ENCODE assay signal across 1 cellular context in the genomic region with DNA sequence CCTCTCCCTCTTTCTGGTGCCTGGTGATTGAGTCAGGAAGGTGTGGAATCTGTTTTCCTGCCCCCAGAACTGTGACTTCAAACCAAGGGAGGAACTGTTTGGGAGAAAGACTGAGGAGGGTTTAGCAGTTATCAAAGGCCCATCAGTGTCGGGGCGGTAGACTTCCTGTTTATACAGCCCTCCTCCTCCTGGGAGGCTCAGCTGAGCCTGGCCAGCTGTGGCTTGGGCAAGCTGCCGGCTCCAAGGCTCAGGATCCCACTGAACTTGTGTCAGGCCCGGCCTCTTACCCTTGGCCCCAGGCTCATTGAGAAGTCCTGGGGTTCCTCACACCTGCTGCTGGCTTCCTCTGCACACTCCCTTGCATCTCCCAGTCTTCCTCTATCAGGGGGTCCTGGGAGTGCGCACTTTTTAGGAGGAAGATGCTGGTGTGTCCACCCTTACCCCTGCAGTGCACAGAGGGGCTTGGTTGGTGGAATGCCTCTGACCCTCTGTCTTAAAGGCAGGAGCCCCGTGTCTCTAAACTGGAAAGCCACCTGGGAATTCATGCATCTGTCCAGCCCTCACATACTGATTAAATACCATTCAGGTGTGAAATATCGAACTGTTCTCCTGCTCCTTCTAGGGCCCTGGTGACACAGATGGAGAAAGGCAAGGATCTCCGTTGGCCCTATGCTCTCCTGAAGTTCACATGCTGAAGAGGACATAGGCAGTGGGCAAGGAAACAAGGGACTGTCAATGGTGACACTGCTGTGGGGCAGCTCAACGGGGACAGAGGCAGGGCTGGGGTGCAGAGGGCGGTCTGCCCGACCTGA.
TF ChIP-seq lines count a peak whose summit lies in the region.

No MANE protein-coding gene starts in this region.

TF ChIP-seq in WTC11, 78 proteins besides CTCF, POLR2A, EP300 and RAD21 (continued from another document):
- TF ChIP-seq ATF3 (CRISPR knock-in tag; conservative IDR thresholded peaks at IDR 0.05) (no peak), ATF1 (CRISPR knock-in tag; IDR thresholded peaks at IDR 0.05) (no peak), CREM (CRISPR knock-in tag; IDR thresholded peaks at IDR 0.05) (no peak), NFE2L1 (CRISPR knock-in tag; IDR thresholded peaks at IDR 0.05) (no peak), ZNF219 (CRISPR knock-in tag; IDR thresholded peaks at IDR 0.05; ENCODE audit: borderline replicate concordance) (no peak), IRF2 (CRISPR knock-in tag; IDR thresholded peaks at IDR 0.05; ENCODE audit: borderline replicate concordance, low read depth) (no peak), ZNF396 (CRISPR knock-in tag; IDR thresholded peaks at IDR 0.05; ENCODE audit: borderline replicate concordance) (no peak)
- TF ChIP-seq, protein P1, sequence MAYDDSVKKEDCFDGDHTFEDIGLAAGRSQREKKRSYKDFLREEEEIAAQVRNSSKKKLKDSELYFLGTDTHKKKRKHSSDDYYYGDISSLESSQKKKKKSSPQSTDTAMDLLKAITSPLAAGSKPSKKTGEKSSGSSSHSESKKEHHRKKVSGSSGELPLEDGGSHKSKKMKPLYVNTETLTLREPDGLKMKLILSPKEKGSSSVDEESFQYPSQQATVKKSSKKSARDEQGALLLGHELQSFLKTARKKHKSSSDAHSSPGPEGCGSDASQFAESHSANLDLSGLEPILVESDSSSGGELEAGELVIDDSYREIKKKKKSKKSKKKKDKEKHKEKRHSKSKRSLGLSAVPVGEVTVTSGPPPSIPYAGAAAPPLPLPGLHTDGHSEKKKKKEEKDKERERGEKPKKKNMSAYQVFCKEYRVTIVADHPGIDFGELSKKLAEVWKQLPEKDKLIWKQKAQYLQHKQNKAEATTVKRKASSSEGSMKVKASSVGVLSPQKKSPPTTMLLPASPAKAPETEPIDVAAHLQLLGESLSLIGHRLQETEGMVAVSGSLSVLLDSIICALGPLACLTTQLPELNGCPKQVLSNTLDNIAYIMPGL (CRISPR knock-in tag; IDR thresholded peaks at IDR 0.05): no peak
- TF ChIP-seq, protein P2, sequence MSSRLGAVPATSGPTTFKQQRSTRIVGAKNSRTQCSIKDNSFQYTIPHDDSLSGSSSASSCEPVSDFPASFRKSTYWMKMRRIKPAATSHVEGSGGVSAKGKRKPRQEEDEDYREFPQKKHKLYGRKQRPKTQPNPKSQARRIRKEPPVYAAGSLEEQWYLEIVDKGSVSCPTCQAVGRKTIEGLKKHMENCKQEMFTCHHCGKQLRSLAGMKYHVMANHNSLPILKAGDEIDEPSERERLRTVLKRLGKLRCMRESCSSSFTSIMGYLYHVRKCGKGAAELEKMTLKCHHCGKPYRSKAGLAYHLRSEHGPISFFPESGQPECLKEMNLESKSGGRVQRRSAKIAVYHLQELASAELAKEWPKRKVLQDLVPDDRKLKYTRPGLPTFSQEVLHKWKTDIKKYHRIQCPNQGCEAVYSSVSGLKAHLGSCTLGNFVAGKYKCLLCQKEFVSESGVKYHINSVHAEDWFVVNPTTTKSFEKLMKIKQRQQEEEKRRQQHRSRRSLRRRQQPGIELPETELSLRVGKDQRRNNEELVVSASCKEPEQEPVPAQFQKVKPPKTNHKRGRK (CRISPR knock-in tag; IDR thresholded peaks at IDR 0.05; ENCODE audit: borderline replicate concordance): no peak
- TF ChIP-seq, protein P3, sequence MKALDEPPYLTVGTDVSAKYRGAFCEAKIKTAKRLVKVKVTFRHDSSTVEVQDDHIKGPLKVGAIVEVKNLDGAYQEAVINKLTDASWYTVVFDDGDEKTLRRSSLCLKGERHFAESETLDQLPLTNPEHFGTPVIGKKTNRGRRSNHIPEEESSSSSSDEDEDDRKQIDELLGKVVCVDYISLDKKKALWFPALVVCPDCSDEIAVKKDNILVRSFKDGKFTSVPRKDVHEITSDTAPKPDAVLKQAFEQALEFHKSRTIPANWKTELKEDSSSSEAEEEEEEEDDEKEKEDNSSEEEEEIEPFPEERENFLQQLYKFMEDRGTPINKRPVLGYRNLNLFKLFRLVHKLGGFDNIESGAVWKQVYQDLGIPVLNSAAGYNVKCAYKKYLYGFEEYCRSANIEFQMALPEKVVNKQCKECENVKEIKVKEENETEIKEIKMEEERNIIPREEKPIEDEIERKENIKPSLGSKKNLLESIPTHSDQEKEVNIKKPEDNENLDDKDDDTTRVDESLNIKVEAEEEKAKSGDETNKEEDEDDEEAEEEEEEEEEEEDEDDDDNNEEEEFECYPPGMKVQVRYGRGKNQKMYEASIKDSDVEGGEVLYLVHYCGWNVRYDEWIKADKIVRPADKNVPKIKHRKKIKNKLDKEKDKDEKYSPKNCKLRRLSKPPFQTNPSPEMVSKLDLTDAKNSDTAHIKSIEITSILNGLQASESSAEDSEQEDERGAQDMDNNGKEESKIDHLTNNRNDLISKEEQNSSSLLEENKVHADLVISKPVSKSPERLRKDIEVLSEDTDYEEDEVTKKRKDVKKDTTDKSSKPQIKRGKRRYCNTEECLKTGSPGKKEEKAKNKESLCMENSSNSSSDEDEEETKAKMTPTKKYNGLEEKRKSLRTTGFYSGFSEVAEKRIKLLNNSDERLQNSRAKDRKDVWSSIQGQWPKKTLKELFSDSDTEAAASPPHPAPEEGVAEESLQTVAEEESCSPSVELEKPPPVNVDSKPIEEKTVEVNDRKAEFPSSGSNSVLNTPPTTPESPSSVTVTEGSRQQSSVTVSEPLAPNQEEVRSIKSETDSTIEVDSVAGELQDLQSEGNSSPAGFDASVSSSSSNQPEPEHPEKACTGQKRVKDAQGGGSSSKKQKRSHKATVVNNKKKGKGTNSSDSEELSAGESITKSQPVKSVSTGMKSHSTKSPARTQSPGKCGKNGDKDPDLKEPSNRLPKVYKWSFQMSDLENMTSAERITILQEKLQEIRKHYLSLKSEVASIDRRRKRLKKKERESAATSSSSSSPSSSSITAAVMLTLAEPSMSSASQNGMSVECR (CRISPR knock-in tag; IDR thresholded peaks at IDR 0.05; ENCODE audit: borderline replicate concordance): no peak
- TF ChIP-seq, protein P4, sequence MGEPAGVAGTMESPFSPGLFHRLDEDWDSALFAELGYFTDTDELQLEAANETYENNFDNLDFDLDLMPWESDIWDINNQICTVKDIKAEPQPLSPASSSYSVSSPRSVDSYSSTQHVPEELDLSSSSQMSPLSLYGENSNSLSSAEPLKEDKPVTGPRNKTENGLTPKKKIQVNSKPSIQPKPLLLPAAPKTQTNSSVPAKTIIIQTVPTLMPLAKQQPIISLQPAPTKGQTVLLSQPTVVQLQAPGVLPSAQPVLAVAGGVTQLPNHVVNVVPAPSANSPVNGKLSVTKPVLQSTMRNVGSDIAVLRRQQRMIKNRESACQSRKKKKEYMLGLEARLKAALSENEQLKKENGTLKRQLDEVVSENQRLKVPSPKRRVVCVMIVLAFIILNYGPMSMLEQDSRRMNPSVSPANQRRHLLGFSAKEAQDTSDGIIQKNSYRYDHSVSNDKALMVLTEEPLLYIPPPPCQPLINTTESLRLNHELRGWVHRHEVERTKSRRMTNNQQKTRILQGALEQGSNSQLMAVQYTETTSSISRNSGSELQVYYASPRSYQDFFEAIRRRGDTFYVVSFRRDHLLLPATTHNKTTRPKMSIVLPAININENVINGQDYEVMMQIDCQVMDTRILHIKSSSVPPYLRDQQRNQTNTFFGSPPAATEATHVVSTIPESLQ (CRISPR knock-in tag; IDR thresholded peaks at IDR 0.05): no peak
TF ChIP-seq in WTC11: peak in this region for 0.
